In genomic region chr11:795638-796564, GRCh38 we compare ENCODE assay signal across 8 cellular contexts. TPM values are rescaled to one million over a fixed set of nuclear protein-coding genes. Genes with fewer than 3 reads are reported as not detected.
DNase-seq lines count a peak whose midpoint lies in the region; ATAC-seq and TF ChIP-seq lines count a peak whose summit lies in the region.

No MANE protein-coding gene starts in this region.

- 1 to 2% methylated on average over 22 to 25 of the region's 25 CpGs for WGBS in lung, 2 donors

- H3K27ac ChIP-seq in cingulate gyrus (ENCODE audit: low read depth, low read length), result peak overlapping the region; percentile 79
- H3K27ac ChIP-seq in lung (ENCODE audit: low read depth in 1 of 2, low read length in 1 of 2), result peak overlapping the region; percentile 14 to 83

- TF ChIP-seq CTCF in lung (IDR thresholded peaks at IDR 0.05; ENCODE audit: control extremely low read depth, extremely low read depth), result no peak

- DNase-seq in AG08396 (ENCODE audit: low spot score) (peak; percentile 94), NCI-H2196 treated with DMSO at 0.1 percent for 48 hours (lab: John Stamatoyannopoulos, UW; ENCODE audit: unreplicated experiment) (peak; percentile 79), lung (ENCODE audit: low spot score) (peak; percentile 81), NCI-H446 treated with DMSO at 0.1 percent for 48 hours (lab: John Stamatoyannopoulos, UW) (no peak)
- DNase-seq in activated CD4-positive, alpha-beta T cell treated with anti-CD3 and anti-CD28 coated beads for 4 hours, result peak; percentile 77 to 86
- peak; percentile 77 to 84 (median 83) for DNase-seq in stimulated activated CD4-positive, alpha-beta T cell treated with anti-CD3 and anti-CD28 coated beads, TNF-alpha, amount 100 ng/mL, for 48 hours (ENCODE audit: low read depth in 3 of 3)

- peak overlapping the region; percentile 49 for H3K4me3 ChIP-seq in lung

- no peaks in the 10 kb centered on the region for H3K27me3 ChIP-seq in lung (ENCODE audit: control insufficient read depth, insufficient read depth)

- peak; percentile 27 for ATAC-seq in GM21423 (IDR thresholded peaks at IDR 0.05; ENCODE audit: unreplicated experiment)
- peak; percentile 39 for ATAC-seq in lung (ENCODE audit: insufficient read depth, low FRiP score)

- H3K36me3 ChIP-seq in lung (ENCODE audit: control insufficient read depth in 2 of 2, insufficient read depth in 2 of 2, low read length in 2 of 2), result peaks cover 0 to 38% of the 10 kb centered on the region in 2 donors

- peaks cover 6 to 22% of the 10 kb centered on the region in 2 donors for H3K4me1 ChIP-seq in lung (ENCODE audit: control insufficient read depth in 2 of 2, insufficient read depth in 2 of 2, low read length in 2 of 2)

- H3K9me3 ChIP-seq in lung (ENCODE audit: control insufficient read depth in 2 of 2, insufficient read depth in 1 of 2, low read length in 1 of 2), result no peaks in the 10 kb centered on the region

RNA-seq across cellular contexts. Expression of gene SLC25A22, which starts 2.2 kb away (rescaled TPM):
- total RNA-seq in lung, result 10 to 100 TPM; 10.6 to 38.2 TPM
- 10 to 100 TPM; 18.6 to 36.4 TPM for polyA plus RNA-seq in lung

RNA-seq across cellular contexts. Expression of gene CEND1, which starts 6.0 kb away (rescaled TPM):
- total RNA-seq in lung, result under 1 TPM in 1 of 2 donors, not detected in 1; 0.18 TPM
- under 1 TPM; 0.10 to 0.14 TPM for polyA plus RNA-seq in lung

RNA-seq across cellular contexts. Expression of gene PIDD1, which starts 9.1 kb away (rescaled TPM):
- 10 to 100 TPM in 1 of 2 donors, 1 to 10 TPM in 1; 8.7 to 15.3 TPM for total RNA-seq in lung
- 10 to 100 TPM in 1 of 2 donors, 1 to 10 TPM in 1; 8.5 to 16.9 TPM for polyA plus RNA-seq in lung

RNA-seq across cellular contexts. Expression of gene RPLP2, which starts 13.9 kb away (rescaled TPM):
- 1,000 to 10,000 TPM in 1 of 2 donors, 100 to 1,000 TPM in 1; 441 to 1,892 TPM for total RNA-seq in lung
- 1,000 to 10,000 TPM; 1,133 to 2,648 TPM for polyA plus RNA-seq in lung

RNA-seq across cellular contexts. Expression of gene GATD1, which starts 18.6 kb away (rescaled TPM):
- total RNA-seq in lung, result 10 to 100 TPM; 24.6 to 63.1 TPM
- polyA plus RNA-seq in lung, result 10 to 100 TPM; 22.1 to 53.6 TPM
